1 cellular context compared by ENCODE assay signal in the genomic region with DNA sequence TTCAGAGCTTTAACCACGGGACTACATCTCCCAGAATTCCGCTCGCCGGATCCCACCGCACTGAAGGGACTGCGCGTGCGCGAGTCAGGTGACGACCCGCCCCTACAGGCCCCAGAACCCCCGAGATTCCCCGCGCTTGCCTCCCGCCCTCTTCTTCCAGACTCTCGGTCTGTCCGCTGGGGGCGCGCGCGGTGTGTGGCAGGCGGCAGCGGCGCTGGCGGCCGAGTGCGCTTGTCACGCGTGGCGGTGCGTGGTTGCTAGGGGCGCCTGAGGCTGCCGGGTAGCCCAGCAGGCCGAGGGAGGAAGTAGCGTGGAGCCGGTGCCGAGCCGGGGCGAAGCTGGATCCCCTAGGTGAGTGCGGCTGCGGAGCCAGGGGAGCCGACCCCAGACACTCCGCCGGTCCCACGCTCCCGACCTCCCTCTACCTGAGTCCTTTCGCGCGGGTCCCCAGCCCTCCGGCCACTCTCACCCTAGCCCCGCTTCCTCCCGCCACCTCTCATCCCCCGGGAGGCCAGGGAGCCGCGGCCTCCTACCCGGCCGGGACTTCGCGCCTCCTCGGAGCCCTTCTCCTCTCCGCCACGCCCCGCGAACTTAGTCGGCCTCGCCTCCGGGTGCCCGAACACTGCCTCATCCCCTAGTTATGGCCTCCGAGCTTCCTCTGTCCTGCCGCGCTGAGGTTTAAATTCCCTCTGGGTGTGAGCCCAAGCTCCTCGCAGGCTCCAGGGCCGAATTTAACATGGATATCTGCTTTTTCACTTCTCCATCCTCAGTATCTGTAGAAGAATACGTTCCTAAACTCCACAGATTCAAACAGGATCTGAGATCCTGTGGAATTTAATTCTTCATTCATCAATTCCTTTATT.
A peak's percentile ranks its signal among the peaks of the same experiment; 100 is the strongest.
TF ChIP-seq lines count a peak whose summit lies in the region.

A gene with protein sequence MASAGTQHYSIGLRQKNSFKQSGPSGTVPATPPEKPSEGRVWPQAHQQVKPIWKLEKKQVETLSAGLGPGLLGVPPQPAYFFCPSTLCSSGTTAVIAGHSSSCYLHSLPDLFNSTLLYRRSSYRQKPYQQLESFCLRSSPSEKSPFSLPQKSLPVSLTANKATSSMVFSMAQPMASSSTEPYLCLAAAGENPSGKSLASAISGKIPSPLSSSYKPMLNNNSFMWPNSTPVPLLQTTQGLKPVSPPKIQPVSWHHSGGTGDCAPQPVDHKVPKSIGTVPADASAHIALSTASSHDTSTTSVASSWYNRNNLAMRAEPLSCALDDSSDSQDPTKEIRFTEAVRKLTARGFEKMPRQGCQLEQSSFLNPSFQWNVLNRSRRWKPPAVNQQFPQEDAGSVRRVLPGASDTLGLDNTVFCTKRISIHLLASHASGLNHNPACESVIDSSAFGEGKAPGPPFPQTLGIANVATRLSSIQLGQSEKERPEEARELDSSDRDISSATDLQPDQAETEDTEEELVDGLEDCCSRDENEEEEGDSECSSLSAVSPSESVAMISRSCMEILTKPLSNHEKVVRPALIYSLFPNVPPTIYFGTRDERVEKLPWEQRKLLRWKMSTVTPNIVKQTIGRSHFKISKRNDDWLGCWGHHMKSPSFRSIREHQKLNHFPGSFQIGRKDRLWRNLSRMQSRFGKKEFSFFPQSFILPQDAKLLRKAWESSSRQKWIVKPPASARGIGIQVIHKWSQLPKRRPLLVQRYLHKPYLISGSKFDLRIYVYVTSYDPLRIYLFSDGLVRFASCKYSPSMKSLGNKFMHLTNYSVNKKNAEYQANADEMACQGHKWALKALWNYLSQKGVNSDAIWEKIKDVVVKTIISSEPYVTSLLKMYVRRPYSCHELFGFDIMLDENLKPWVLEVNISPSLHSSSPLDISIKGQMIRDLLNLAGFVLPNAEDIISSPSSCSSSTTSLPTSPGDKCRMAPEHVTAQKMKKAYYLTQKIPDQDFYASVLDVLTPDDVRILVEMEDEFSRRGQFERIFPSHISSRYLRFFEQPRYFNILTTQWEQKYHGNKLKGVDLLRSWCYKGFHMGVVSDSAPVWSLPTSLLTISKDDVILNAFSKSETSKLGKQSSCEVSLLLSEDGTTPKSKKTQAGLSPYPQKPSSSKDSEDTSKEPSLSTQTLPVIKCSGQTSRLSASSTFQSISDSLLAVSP (plus strand): TSS at position 149 of the 863 bp plus-strand sequence. CDS start 26,842 bp downstream, outside the sequence.

TF ChIP-seq in K562, 482 proteins besides CTCF, POLR2A, EP300 and RAD21 (continued from another document and continues in another):
- TF ChIP-seq, protein P1, sequence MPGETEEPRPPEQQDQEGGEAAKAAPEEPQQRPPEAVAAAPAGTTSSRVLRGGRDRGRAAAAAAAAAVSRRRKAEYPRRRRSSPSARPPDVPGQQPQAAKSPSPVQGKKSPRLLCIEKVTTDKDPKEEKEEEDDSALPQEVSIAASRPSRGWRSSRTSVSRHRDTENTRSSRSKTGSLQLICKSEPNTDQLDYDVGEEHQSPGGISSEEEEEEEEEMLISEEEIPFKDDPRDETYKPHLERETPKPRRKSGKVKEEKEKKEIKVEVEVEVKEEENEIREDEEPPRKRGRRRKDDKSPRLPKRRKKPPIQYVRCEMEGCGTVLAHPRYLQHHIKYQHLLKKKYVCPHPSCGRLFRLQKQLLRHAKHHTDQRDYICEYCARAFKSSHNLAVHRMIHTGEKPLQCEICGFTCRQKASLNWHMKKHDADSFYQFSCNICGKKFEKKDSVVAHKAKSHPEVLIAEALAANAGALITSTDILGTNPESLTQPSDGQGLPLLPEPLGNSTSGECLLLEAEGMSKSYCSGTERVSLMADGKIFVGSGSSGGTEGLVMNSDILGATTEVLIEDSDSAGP (CRISPR knock-in tag; IDR thresholded peaks at IDR 0.05), result no peak
- TF ChIP-seq FIP1L1 (IDR thresholded peaks at IDR 0.05; ENCODE audit: low read depth, low read length, poor library complexity, severe bottlenecking) (peak; percentile 53), TGIF2 (CRISPR knock-in tag; IDR thresholded peaks at IDR 0.05) (no peak), ZFP1 (CRISPR knock-in tag; IDR thresholded peaks at IDR 0.05) (no peak), ZNF76 (CRISPR knock-in tag; IDR thresholded peaks at IDR 0.05; ENCODE audit: borderline replicate concordance) (0 out of 2 replicates have a peak, but pooled peaks have one; percentile 7), RCOR1 (IDR thresholded peaks at IDR 0.05; ENCODE audit: borderline replicate concordance in 1 of 2, low read depth in 2 of 2, low read length in 2 of 2) (0 out of 4 replicates have a peak, but pooled peaks of 1 of the 2 experiments have one; percentile 4), CREBBP (IDR thresholded peaks at IDR 0.05; ENCODE audit: low read depth, low read length) (no peak), PTBP1 (IDR thresholded peaks at IDR 0.05; ENCODE audit: low read depth, low read length) (no peak), ZNF717 (CRISPR knock-in tag; IDR thresholded peaks at IDR 0.05) (no peak), TCF3 (CRISPR knock-in tag; IDR thresholded peaks at IDR 0.05) (peak; percentile 40; the same call in 1 of the 2 replicates), ZNF133 (CRISPR knock-in tag; IDR thresholded peaks at IDR 0.05) (no peak), GTF2F1 (IDR thresholded peaks at IDR 0.05; ENCODE audit: low read depth, low read length) (no peak), NEUROD1 (IDR thresholded peaks at IDR 0.05; ENCODE audit: borderline replicate concordance, low read depth, low read length, partially characterized antibody) (no peak), MYC (IDR thresholded peaks at IDR 0.05; ENCODE audit: low read depth, low read length) (peak; percentile 80; the same call in 1 of the 2 replicates), MYC (CRISPR knock-in tag; IDR thresholded peaks at IDR 0.05; ENCODE audit: borderline replicate concordance, low read depth) (no peak), NFATC3 (IDR thresholded peaks at IDR 0.05) (no peak), GABPA (tag; conservative IDR thresholded peaks at IDR 0.05; ENCODE audit: low read depth) (peak; percentile 47), L3MBTL2 (IDR thresholded peaks at IDR 0.05) (peak; percentile 81), CBX2 (IDR thresholded peaks at IDR 0.05; ENCODE audit: insufficient read depth, low read length, poor library complexity, severe bottlenecking) (no peak), NFE2L1 (tag; IDR thresholded peaks at IDR 0.05; ENCODE audit: borderline replicate concordance, low read depth) (no peak), ZNF584 (CRISPR knock-in tag; IDR thresholded peaks at IDR 0.05; ENCODE audit: low read depth) (no peak), ZBTB17 (CRISPR knock-in tag; IDR thresholded peaks at IDR 0.05) (no peak), PHF8 (IDR thresholded peaks at IDR 0.05; ENCODE audit: borderline replicate concordance, low read length) (peak; percentile 78; the same call in 1 of the 2 replicates), TAF7 (tag; IDR thresholded peaks at IDR 0.05) (no peak), RUNX1 (IDR thresholded peaks at IDR 0.05; ENCODE audit: low read depth) (no peak), NFE2 (IDR thresholded peaks at IDR 0.05; ENCODE audit: low read depth) (no peak), CSDE1 (IDR thresholded peaks at IDR 0.05) (no peak), NONO (IDR thresholded peaks at IDR 0.05; ENCODE audit: low read depth in 2 of 2, low read length in 1 of 2) (peak in 1 of 2 experiments; percentile 47; a peak in 1 of 4 replicates), THRAP3 (IDR thresholded peaks at IDR 0.05; ENCODE audit: borderline replicate concordance) (no peak)
- TF ChIP-seq, protein P2, sequence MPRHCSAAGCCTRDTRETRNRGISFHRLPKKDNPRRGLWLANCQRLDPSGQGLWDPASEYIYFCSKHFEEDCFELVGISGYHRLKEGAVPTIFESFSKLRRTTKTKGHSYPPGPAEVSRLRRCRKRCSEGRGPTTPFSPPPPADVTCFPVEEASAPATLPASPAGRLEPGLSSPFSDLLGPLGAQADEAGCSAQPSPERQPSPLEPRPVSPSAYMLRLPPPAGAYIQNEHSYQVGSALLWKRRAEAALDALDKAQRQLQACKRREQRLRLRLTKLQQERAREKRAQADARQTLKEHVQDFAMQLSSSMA (CRISPR knock-in tag; IDR thresholded peaks at IDR 0.05), result no peak
- TF ChIP-seq, protein P3, sequence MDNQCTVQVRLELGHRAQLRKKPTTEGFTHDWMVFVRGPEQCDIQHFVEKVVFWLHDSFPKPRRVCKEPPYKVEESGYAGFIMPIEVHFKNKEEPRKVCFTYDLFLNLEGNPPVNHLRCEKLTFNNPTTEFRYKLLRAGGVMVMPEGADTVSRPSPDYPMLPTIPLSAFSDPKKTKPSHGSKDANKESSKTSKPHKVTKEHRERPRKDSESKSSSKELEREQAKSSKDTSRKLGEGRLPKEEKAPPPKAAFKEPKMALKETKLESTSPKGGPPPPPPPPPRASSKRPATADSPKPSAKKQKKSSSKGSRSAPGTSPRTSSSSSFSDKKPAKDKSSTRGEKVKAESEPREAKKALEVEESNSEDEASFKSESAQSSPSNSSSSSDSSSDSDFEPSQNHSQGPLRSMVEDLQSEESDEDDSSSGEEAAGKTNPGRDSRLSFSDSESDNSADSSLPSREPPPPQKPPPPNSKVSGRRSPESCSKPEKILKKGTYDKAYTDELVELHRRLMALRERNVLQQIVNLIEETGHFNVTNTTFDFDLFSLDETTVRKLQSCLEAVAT (IDR thresholded peaks at IDR 0.05), result no peak
- TF ChIP-seq, protein P4, sequence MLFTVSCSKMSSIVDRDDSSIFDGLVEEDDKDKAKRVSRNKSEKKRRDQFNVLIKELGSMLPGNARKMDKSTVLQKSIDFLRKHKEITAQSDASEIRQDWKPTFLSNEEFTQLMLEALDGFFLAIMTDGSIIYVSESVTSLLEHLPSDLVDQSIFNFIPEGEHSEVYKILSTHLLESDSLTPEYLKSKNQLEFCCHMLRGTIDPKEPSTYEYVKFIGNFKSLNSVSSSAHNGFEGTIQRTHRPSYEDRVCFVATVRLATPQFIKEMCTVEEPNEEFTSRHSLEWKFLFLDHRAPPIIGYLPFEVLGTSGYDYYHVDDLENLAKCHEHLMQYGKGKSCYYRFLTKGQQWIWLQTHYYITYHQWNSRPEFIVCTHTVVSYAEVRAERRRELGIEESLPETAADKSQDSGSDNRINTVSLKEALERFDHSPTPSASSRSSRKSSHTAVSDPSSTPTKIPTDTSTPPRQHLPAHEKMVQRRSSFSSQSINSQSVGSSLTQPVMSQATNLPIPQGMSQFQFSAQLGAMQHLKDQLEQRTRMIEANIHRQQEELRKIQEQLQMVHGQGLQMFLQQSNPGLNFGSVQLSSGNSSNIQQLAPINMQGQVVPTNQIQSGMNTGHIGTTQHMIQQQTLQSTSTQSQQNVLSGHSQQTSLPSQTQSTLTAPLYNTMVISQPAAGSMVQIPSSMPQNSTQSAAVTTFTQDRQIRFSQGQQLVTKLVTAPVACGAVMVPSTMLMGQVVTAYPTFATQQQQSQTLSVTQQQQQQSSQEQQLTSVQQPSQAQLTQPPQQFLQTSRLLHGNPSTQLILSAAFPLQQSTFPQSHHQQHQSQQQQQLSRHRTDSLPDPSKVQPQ (CRISPR knock-in tag; IDR thresholded peaks at IDR 0.05; ENCODE audit: borderline replicate concordance), result no peak
- TF ChIP-seq, protein P5, sequence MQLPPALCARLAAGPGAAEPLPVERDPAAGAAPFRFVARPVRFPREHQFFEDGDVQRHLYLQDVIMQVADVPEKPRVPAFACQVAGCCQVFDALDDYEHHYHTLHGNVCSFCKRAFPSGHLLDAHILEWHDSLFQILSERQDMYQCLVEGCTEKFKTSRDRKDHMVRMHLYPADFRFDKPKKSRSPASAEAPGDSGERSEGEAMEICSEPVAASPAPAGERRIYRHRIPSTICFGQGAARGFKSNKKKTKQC (CRISPR knock-in tag; IDR thresholded peaks at IDR 0.05), result peak; percentile 68; the same call in 1 of the 2 replicates
- TF ChIP-seq, protein P6, sequence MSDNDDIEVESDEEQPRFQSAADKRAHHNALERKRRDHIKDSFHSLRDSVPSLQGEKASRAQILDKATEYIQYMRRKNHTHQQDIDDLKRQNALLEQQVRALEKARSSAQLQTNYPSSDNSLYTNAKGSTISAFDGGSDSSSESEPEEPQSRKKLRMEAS (CRISPR knock-in tag; IDR thresholded peaks at IDR 0.05), result peak; percentile 90
- TF ChIP-seq, protein P7, sequence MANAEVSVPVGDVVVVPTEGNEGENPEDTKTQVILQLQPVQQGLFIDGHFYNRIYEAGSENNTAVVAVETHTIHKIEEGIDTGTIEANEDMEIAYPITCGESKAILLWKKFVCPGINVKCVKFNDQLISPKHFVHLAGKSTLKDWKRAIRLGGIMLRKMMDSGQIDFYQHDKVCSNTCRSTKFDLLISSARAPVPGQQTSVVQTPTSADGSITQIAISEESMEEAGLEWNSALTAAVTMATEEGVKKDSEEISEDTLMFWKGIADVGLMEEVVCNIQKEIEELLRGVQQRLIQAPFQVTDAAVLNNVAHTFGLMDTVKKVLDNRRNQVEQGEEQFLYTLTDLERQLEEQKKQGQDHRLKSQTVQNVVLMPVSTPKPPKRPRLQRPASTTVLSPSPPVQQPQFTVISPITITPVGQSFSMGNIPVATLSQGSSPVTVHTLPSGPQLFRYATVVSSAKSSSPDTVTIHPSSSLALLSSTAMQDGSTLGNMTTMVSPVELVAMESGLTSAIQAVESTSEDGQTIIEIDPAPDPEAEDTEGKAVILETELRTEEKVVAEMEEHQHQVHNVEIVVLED (CRISPR knock-in tag; IDR thresholded peaks at IDR 0.05), result peak; percentile 80
- TF ChIP-seq, protein P8, sequence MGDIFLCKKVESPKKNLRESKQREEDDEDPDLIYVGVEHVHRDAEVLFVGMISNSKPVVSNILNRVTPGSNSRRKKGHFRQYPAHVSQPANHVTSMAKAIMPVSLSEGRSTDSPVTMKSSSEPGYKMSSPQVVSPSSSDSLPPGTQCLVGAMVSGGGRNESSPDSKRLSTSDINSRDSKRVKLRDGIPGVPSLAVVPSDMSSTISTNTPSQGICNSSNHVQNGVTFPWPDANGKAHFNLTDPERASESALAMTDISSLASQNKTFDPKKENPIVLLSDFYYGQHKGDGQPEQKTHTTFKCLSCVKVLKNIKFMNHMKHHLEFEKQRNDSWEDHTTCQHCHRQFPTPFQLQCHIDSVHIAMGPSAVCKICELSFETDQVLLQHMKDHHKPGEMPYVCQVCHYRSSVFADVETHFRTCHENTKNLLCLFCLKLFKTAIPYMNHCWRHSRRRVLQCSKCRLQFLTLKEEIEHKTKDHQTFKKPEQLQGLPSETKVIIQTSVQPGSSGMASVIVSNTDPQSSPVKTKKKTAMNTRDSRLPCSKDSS (IDR thresholded peaks at IDR 0.05; ENCODE audit: low read depth, partially characterized antibody), result no peak
- TF ChIP-seq, protein P9, sequence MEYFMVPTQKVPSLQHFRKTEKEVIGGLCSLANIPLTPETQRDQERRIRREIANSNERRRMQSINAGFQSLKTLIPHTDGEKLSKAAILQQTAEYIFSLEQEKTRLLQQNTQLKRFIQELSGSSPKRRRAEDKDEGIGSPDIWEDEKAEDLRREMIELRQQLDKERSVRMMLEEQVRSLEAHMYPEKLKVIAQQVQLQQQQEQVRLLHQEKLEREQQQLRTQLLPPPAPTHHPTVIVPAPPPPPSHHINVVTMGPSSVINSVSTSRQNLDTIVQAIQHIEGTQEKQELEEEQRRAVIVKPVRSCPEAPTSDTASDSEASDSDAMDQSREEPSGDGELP (CRISPR knock-in tag; IDR thresholded peaks at IDR 0.05; ENCODE audit: borderline replicate concordance), result peak; percentile 83
